In the genomic region with DNA sequence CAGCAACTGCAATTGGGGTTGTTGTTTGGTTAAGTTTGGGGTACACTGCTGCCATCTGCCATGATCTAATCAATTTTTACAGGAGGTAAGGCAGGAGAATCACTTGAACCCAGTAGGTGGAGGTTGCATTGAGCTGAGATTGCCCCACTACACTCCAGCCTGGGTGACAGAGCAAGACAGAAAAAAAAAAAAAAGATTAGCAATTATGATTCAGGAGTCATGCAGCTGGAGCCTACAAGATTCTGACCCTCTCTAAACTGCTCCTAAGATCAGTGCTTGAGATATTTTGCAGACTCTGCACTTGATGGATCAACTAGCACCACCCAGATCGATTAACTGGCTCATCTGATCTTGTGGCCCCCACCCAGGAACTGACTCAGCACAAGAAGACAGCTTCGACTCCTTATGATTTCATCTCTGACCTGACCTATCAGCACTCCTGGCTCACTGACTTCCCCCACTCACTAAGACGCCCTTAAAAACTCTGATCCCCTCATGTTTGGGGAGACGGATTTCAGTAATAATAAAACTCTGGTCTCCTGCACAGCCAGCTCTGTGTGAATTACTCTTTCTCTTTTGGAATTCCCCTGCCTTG, we compare ENCODE assay signal across 9 cellular contexts. TPM values are rescaled to one million over a fixed set of nuclear protein-coding genes. Genes with fewer than 3 reads are reported as not detected.
"Had no signal": no experiment of that assay in that cellular context is flagged by ENCODE, and none has a peak within 500 bp of the region (broad histone marks: within the 10 kb centered on the region; RNA-seq: fewer than 3 reads in every experiment).

No MANE protein-coding gene starts in this region.

RNA-seq across cellular contexts. Expression of gene AQP10, which starts 13.1 kb away (rescaled TPM):
- total RNA-seq: dermis blood vessel endothelial cell, epithelial cell of proximal tubule, esophagus squamous epithelium, left cardiac atrium, myocyte, right atrium auricular region, sigmoid colon, subcutaneous adipose tissue, vagina had no signal
- polyA plus RNA-seq: sigmoid colon had no signal
